ENCODE assay signal across 9 cellular contexts in genomic region chr12:106918746-106919145, GRCh38. TPM values are rescaled to one million over a fixed set of nuclear protein-coding genes. Genes with fewer than 3 reads are reported as not detected.
A peak's percentile ranks its signal among the peaks of the same experiment; 100 is the strongest.
DNase-seq lines count a peak whose midpoint lies in the region; ATAC-seq and TF ChIP-seq lines count a peak whose summit lies in the region.
"Had no signal": no experiment of that assay in that cellular context is flagged by ENCODE, and none has a peak within 500 bp of the region (broad histone marks: within the 10 kb centered on the region; RNA-seq: fewer than 3 reads in every experiment).

No MANE protein-coding gene starts in this region.

- TF ChIP-seq CTCF in KMS-11 (conservative IDR thresholded peaks at IDR 0.05; ENCODE audit: low read depth, low read length): 0 out of 2 replicates have a peak, but pooled peaks have one; percentile 29
- peak in 3 of 6 experiments; percentile 25 to 41 (median 39) for TF ChIP-seq CTCF in Peyer's patch (IDR thresholded peaks at IDR 0.05)

- no peaks in the 10 kb centered on the region for H3K36me3 ChIP-seq in KMS-11 (ENCODE audit: insufficient read depth)
- H3K36me3 ChIP-seq in iPS DF 6.9 (ENCODE audit: control insufficient read depth, insufficient read depth, low read length): no peaks in the 10 kb centered on the region
- H3K36me3 ChIP-seq in Peyer's patch: no peaks in the 10 kb centered on the region

- H3K79me2 ChIP-seq in KMS-11 (ENCODE audit: insufficient read depth, low read depth): no peaks in the 10 kb centered on the region

- no peak for TF ChIP-seq POLR2A in Peyer's patch (IDR thresholded peaks at IDR 0.05)

- no peak overlapping the region for H3K9ac ChIP-seq in KMS-11

- H3K4me3 ChIP-seq in KMS-11 (IDR thresholded peaks at IDR 0.05; ENCODE audit: insufficient read depth, low read depth, low read length): no peak overlapping the region
- no peak overlapping the region for H3K4me3 ChIP-seq in iPS DF 6.9 (ENCODE audit: low read length)
- H3K4me3 ChIP-seq in Peyer's patch: no peak overlapping the region

- no peak for ATAC-seq in GM21447 (IDR thresholded peaks at IDR 0.05; ENCODE audit: unreplicated experiment)

- H3K27me3 ChIP-seq in KMS-11 (ENCODE audit: insufficient read depth, low read depth) (no peaks in the 10 kb centered on the region), iPS DF 6.9 (ENCODE audit: control insufficient read depth, insufficient read depth, low read length) (no peaks in the 10 kb centered on the region), Peyer's patch (no peaks in the 10 kb centered on the region)

- peak; percentile 39 for DNase-seq in DMS114 treated with DMSO at 0.1 percent for 48 hours (lab: John Stamatoyannopoulos, UW; ENCODE audit: unreplicated experiment)
- peak; percentile 19 for DNase-seq in RKO (ENCODE audit: low spot score)
- peak; percentile 58 for DNase-seq in iPS DF 6.9 (ENCODE audit: low read depth, low spot score)
- no peak for DNase-seq in stimulated activated CD4-positive, alpha-beta T cell treated with anti-CD3 and anti-CD28 coated beads, Interleukin-1b, Interleukin-23, amount 100 ng/mL, for 48 hours
- no peak for DNase-seq in T-helper 1 cell
- no peak for DNase-seq in Peyer's patch
- DNase-seq: activated naive CD8-positive, alpha-beta T cell treated with anti-CD3 and anti-CD28 coated beads, Interleukin-2, amount 10 ng/mL, durations not matched to agents 7 days and 5 days had no signal

- no CpG with 5 or more reads among the region's 3 CpGs for WGBS in iPS DF 6.9 (ENCODE audit: insufficient coverage, insufficient read length)

- H3K4me1 ChIP-seq in KMS-11 (ENCODE audit: low read depth, poor library complexity, severe bottlenecking) (peaks cover 6% of the 10 kb centered on the region), iPS DF 6.9 (ENCODE audit: control insufficient read depth, insufficient read depth, low read length) (peaks cover 2% of the 10 kb centered on the region; the same call in 1 of the 2 replicates), Peyer's patch (no peaks in the 10 kb centered on the region)

- no peak overlapping the region for H2AFZ ChIP-seq in KMS-11 (ENCODE audit: low read depth)

- no peak overlapping the region for H3K4me2 ChIP-seq in KMS-11

- H3K27ac ChIP-seq in KMS-11: no peak overlapping the region
- H3K27ac ChIP-seq in iPS DF 6.9 (ENCODE audit: low read length): no peak overlapping the region
- no peak overlapping the region for H3K27ac ChIP-seq in Peyer's patch

- H3K9me3 ChIP-seq in iPS DF 6.9 (ENCODE audit: control insufficient read depth, insufficient read depth, low read length) (no peaks in the 10 kb centered on the region), Peyer's patch (no peaks in the 10 kb centered on the region)

- no peaks in the 10 kb centered on the region for H4K20me1 ChIP-seq in KMS-11 (ENCODE audit: insufficient read depth)

RNA-seq across cellular contexts. Expression of gene TMEM263, which starts 37.0 kb away (rescaled TPM):
- 10 to 100 TPM; 14.2 to 30.5 (median 28.1) TPM for total RNA-seq in Peyer's patch

Comparison
In these comparisons a context has a peak if more than half of its experiments do, and no peak if none do; other contexts are left out.
1. DNase-seq: peak in DMS114 treated with DMSO at 0.1 percent for 48 hours (single experiment), RKO (single experiment) and iPS DF 6.9 (single experiment); none in stimulated activated CD4-positive, alpha-beta T cell treated with anti-CD3 and anti-CD28 coated beads, Interleukin-1b, Interleukin-23, amount 100 ng/mL, for 48 hours (single experiment), T-helper 1 cell (0 of 5) and Peyer's patch (0 of 3).